Comparison of ENCODE assay signal across 8 cellular contexts in genomic region chr2:171521361-171522056, GRCh38. TPM values are rescaled to one million over a fixed set of nuclear protein-coding genes. Genes with fewer than 3 reads are reported as not detected.
A peak's percentile ranks its signal among the peaks of the same experiment; 100 is the strongest.
DNase-seq lines count a peak whose midpoint lies in the region; ATAC-seq and TF ChIP-seq lines count a peak whose summit lies in the region.

No MANE protein-coding gene starts in this region.

- peaks cover 5% of the 10 kb centered on the region for H3K36me3 ChIP-seq in SJCRH30

- peak overlapping the region; percentile 91 for H3K27ac ChIP-seq in SJCRH30

- no peaks in the 10 kb centered on the region for H3K9me3 ChIP-seq in SJCRH30 (replicated peaks)

- ATAC-seq in GM18511 (IDR thresholded peaks at IDR 0.05; ENCODE audit: unreplicated experiment) = peak; percentile 4

- DNase-seq in SJCRH30 (peak in 1 of 2 experiments; percentile 18), fibroblast of the aortic adventitia (ENCODE audit: low read depth) (peak; percentile 62), retinal pigment epithelial cell (ENCODE audit: low read depth) (no peak), middle frontal gyrus (ENCODE audit: extremely low spot score, low spot score) (no peak), cortex of kidney (lab: John Stamatoyannopoulos, UW) (no peak), SK-N-DZ (ENCODE audit: low spot score) (no peak)
- no peak for DNase-seq in central memory CD4-positive, alpha-beta T cell

- H3K4me3 ChIP-seq in SJCRH30 = peak overlapping the region; percentile 89
- peak overlapping the region; percentile 95 for H3K4me3 ChIP-seq in fibroblast of the aortic adventitia (ENCODE audit: low read depth, low read length)
- H3K4me3 ChIP-seq in retinal pigment epithelial cell (ENCODE audit: low read length) = peak overlapping the region; percentile 88

- 0 out of 2 replicates have a peak, but pooled peaks cover 3% of the 10 kb centered on the region for H3K4me1 ChIP-seq in SJCRH30

- TF ChIP-seq CTCF in fibroblast of the aortic adventitia (IDR thresholded peaks at IDR 0.05; ENCODE audit: insufficient read depth, low read length) (no peak), retinal pigment epithelial cell (conservative IDR thresholded peaks at IDR 0.05; ENCODE audit: low read depth, low read length) (no peak)

- H3K27me3 ChIP-seq in SJCRH30 = no peaks in the 10 kb centered on the region

RNA-seq across cellular contexts. Expression of gene CYBRD1, which starts 0.8 kb away (rescaled TPM):
- 67.0 and 71.2 TPM in 2 replicates for total RNA-seq in SJCRH30 (2014; rRNA removed; shearing (Covaris generic))
- 412 and 741 TPM in 2 replicates for total RNA-seq in fibroblast of the aortic adventitia (ENCODE audit: low replicate concordance)
- polyA plus RNA-seq in SK-N-DZ (2014; cell fraction: cytosol; rRNA removed) = 0.13 and 0.70 TPM in 2 replicates
- 0.21 and 0.30 TPM in 2 replicates for polyA plus RNA-seq in SK-N-DZ (2014; cell fraction: nucleus; rRNA removed)
